ENCODE assay signal across 23 cellular contexts in the genomic region with DNA sequence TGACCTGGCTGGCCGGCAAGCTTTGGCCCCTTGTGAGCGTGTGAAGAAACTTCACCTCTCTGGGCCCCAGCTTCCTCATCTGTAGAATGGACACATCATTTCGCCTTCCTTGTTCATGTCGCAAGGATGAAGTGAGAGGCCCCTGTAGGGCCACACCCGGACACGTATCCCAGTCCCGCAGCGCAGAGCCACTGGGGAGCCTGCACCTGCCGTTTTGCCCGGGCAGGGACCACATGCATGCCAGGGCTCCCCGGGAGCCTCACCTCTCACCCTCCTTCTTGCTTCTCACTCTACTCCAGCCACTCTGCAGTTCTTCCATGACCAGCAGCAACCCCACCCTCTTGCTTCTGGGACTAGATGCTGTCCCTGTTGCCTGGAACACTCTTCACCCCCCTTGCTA.
DNase-seq lines count a peak whose midpoint lies in the region; ATAC-seq and TF ChIP-seq lines count a peak whose summit lies in the region.
"Had no signal": no experiment of that assay in that cellular context is flagged by ENCODE, and none has a peak within 500 bp of the region (broad histone marks: within the 10 kb centered on the region; RNA-seq: fewer than 3 reads in every experiment).

No MANE protein-coding gene starts in this region.

- no peaks in the 10 kb centered on the region for H4K20me1 ChIP-seq in H9 (ENCODE audit: control insufficient read depth, insufficient read depth, insufficient read length)

- H2AK5ac ChIP-seq in H9 (ENCODE audit: insufficient read length, low read length), result no peak overlapping the region

- no peak overlapping the region for H3K18ac ChIP-seq in H9 (ENCODE audit: insufficient read length, low read depth, low read length)

- H2AFZ ChIP-seq in H9 (ENCODE audit: low read length), result no peak overlapping the region
- H2AFZ ChIP-seq: GM23338 had no signal

- no peak overlapping the region for H2BK12ac ChIP-seq in H9 (ENCODE audit: insufficient read length, low read depth, low read length)

- H3K9ac ChIP-seq in H9 (ENCODE audit: extremely low read depth, insufficient read length, low read length), result no peak overlapping the region

- no peak overlapping the region for H2BK15ac ChIP-seq in H9 (ENCODE audit: low read depth, low read length)

- H3K27ac Mint-ChIP-seq in stimulated activated naive CD8-positive, alpha-beta T cell treated with anti-CD3 and anti-CD28 coated beads, Interleukin-15, amount 100 ng/mL, for 72 hours, result peak overlapping the region; percentile 24 to 51
- peak overlapping the region; percentile 64 for H3K27ac Mint-ChIP-seq in nephron progenitor cell
- H3K27ac Mint-ChIP-seq in activated CD8-positive, alpha-beta T cell treated with anti-CD3 and anti-CD28 coated beads for 36 hours, result no peak overlapping the region
- peak overlapping the region in 1 of 3 experiments; percentile 16; a peak in 1 of 7 replicates for H3K27ac Mint-ChIP-seq in H9
- H3K27ac Mint-ChIP-seq: CD4-positive, alpha-beta memory T cell; GM23338 had no signal

- H2BK120ac ChIP-seq in H9 (ENCODE audit: low read depth, low read length, poor library complexity, severe bottlenecking), result no peak overlapping the region

- POLR2A ChIA-PET in activated CD8-positive, alpha-beta T cell treated with anti-CD3 and anti-CD28 coated beads for 36 hours (lab: Charles Lee), result no interaction called here

- peaks cover 41% of the 10 kb centered on the region for H3K27me3 Mint-ChIP-seq in stimulated activated naive CD8-positive, alpha-beta T cell treated with anti-CD3 and anti-CD28 coated beads, Interleukin-15, amount 100 ng/mL, for 72 hours
- H3K27me3 Mint-ChIP-seq in nephron progenitor cell (ENCODE audit: low read depth, poor library complexity) (peaks cover 9% of the 10 kb centered on the region), H9 (ENCODE audit: low read depth) (peaks cover 1% of the 10 kb centered on the region; the same call in 1 of the 2 replicates)
- peaks cover 3% of the 10 kb centered on the region for H3K27me3 Mint-ChIP-seq in activated CD8-positive, alpha-beta T cell treated with anti-CD3 and anti-CD28 coated beads for 36 hours

- no peaks in the 10 kb centered on the region for H3K9me3 ChIP-seq in H9 (ENCODE audit: control insufficient read depth, low read depth, low read length)
- H3K9me3 ChIP-seq: Caco-2, MG63 had no signal

- H3K79me2 ChIP-seq in H9 (ENCODE audit: insufficient read depth, low read length), result no peaks in the 10 kb centered on the region

- H3K56ac ChIP-seq in H9 (ENCODE audit: insufficient read length, low read depth, low read length), result no peak overlapping the region

- H3K27ac ChIP-seq in H9 (ENCODE audit: insufficient read length, low read depth, low read length), result no peak overlapping the region

- no peak overlapping the region for H3K14ac ChIP-seq in H9 (ENCODE audit: insufficient read depth, low read length)

- H3K36me3 Mint-ChIP-seq in nephron progenitor cell (ENCODE audit: low read depth) (no peaks in the 10 kb centered on the region), H9 (ENCODE audit: insufficient read depth in 1 of 3, low read depth in 3 of 3) (no peaks in the 10 kb centered on the region)
- no peaks in the 10 kb centered on the region for H3K36me3 Mint-ChIP-seq in activated CD8-positive, alpha-beta T cell treated with anti-CD3 and anti-CD28 coated beads for 36 hours (ENCODE audit: low read depth)
- H3K36me3 Mint-ChIP-seq: CD4-positive, alpha-beta memory T cell had no signal

- H3K23me2 ChIP-seq in H9 (ENCODE audit: insufficient read length, low read depth, low read length, poor library complexity, severe bottlenecking), result no peaks in the 10 kb centered on the region

- no peak for TF ChIP-seq CTCF in nephron progenitor cell (IDR thresholded peaks at IDR 0.05)
- TF ChIP-seq CTCF in activated CD8-positive, alpha-beta T cell treated with anti-CD3 and anti-CD28 coated beads for 36 hours (IDR thresholded peaks at IDR 0.05), result no peak
- TF ChIP-seq CTCF in H9 (conservative IDR thresholded peaks at IDR 0.05), result no peak

- H4K91ac ChIP-seq in H9 (ENCODE audit: insufficient read length, low read depth, low read length), result no peak overlapping the region

- H3K4ac ChIP-seq in H9 (ENCODE audit: low read depth, low read length), result no peak overlapping the region

- no peak overlapping the region for H3K4me2 ChIP-seq in H9 (ENCODE audit: insufficient read depth, insufficient read length, low read length)
- H3K4me2 ChIP-seq: GM23338 had no signal

- DNase-seq in stimulated activated naive CD8-positive, alpha-beta T cell treated with anti-CD3 and anti-CD28 coated beads, Interleukin-15, amount 100 ng/mL, for 72 hours, result no peak
- DNase-seq in stimulated activated naive CD8-positive, alpha-beta T cell treated with anti-CD3 and anti-CD28 coated beads, Interleukin-15, Interleukin-2, amounts not matched to agents 100 U/mL and 50 U/mL, for 24 hours, result no peak
- DNase-seq in ecto neural progenitor cell (ENCODE audit: low spot score), result peak; percentile 23
- DNase-seq in nephron progenitor cell, result no peak
- no peak for DNase-seq in activated CD8-positive, alpha-beta T cell treated with anti-CD3 and anti-CD28 coated beads for 36 hours
- no peak for DNase-seq in SIG-M5 treated with dmso at 0.1 percent for 504 hours (lab: John Stamatoyannopoulos, UW; ENCODE audit: unreplicated experiment)
- no peak for DNase-seq in H9
- DNase-seq: C1 segment of cervical spinal cord; Caco-2; CD4-positive, alpha-beta memory T cell; DMS79 treated with DMSO at 0.1 percent for 48 hours; GF-D8; HCEC 1CT; KBM-7; MG63; NCI-H2029; NCI-H446 treated with DMSO at 0.1 percent for 48 hours; NCI-H526; NCI-H82; NK-92 treated with Interleukin-12 subunit alpha and Interleukin-12 subunit beta, amount 100 ng/mL, for 24 hours; PC-3; Right ventricle myocardium superior had no signal

- H3K4me1 Mint-ChIP-seq in stimulated activated naive CD8-positive, alpha-beta T cell treated with anti-CD3 and anti-CD28 coated beads, Interleukin-15, amount 100 ng/mL, for 72 hours, result peaks cover 15% of the 10 kb centered on the region
- peaks cover 9% of the 10 kb centered on the region for H3K4me1 Mint-ChIP-seq in nephron progenitor cell
- H3K4me1 Mint-ChIP-seq in activated CD8-positive, alpha-beta T cell treated with anti-CD3 and anti-CD28 coated beads for 36 hours (ENCODE audit: low read depth), result peaks cover 14% of the 10 kb centered on the region
- peaks cover 14 to 18% of the 10 kb centered on the region in 2 experiments for H3K4me1 Mint-ChIP-seq in H9

- no peaks in the 10 kb centered on the region for H3K4me1 ChIP-seq in H9 (ENCODE audit: insufficient read depth, low read length)
- H3K4me1 ChIP-seq: Caco-2 had no signal

- H2BK5ac ChIP-seq in H9 (ENCODE audit: insufficient read length, low read length), result no peak overlapping the region

- H4K8ac ChIP-seq in H9 (replicated peaks; ENCODE audit: insufficient read length, low read depth, low read length), result no peak overlapping the region

- CTCF ChIA-PET in activated CD8-positive, alpha-beta T cell treated with anti-CD3 and anti-CD28 coated beads for 36 hours (lab: Charles Lee), result no interaction called here

- H3K23ac ChIP-seq in H9 (ENCODE audit: insufficient read length, low read depth, low read length), result no peak overlapping the region

- H3K4me3 Mint-ChIP-seq in stimulated activated naive CD8-positive, alpha-beta T cell treated with anti-CD3 and anti-CD28 coated beads, Interleukin-15, amount 100 ng/mL, for 72 hours, result no peak overlapping the region
- H3K4me3 Mint-ChIP-seq in nephron progenitor cell, result no peak overlapping the region
- H3K4me3 Mint-ChIP-seq in activated CD8-positive, alpha-beta T cell treated with anti-CD3 and anti-CD28 coated beads for 36 hours, result no peak overlapping the region
- H3K4me3 Mint-ChIP-seq in H9, result no peak overlapping the region
- H3K4me3 Mint-ChIP-seq: CD4-positive, alpha-beta memory T cell; GM23338 had no signal

- no peaks in the 10 kb centered on the region for H3K79me1 ChIP-seq in H9 (ENCODE audit: insufficient read depth, low read depth, low read length, poor library complexity, severe bottlenecking)

- WGBS in H9 (ENCODE audit: extremely low coverage, insufficient read length, low lambda C conversion rate), result no CpG with 5 or more reads among the region's 11 CpGs

- no peak overlapping the region for H4K5ac ChIP-seq in H9 (ENCODE audit: insufficient read length, low read depth, low read length)

- intact Hi-C loops in activated CD8-positive, alpha-beta T cell treated with anti-CD3 and anti-CD28 coated beads for 36 hours (cut with micrococcal nuclease), result no loop called here

- H2BK20ac ChIP-seq in H9 (ENCODE audit: low read depth, low read length, poor library complexity, severe bottlenecking), result no peak overlapping the region

- no peaks in the 10 kb centered on the region for H3K9me3 Mint-ChIP-seq in stimulated activated naive CD8-positive, alpha-beta T cell treated with anti-CD3 and anti-CD28 coated beads, Interleukin-15, amount 100 ng/mL, for 72 hours
- H3K9me3 Mint-ChIP-seq in nephron progenitor cell, result no peaks in the 10 kb centered on the region
- no peaks in the 10 kb centered on the region for H3K9me3 Mint-ChIP-seq in activated CD8-positive, alpha-beta T cell treated with anti-CD3 and anti-CD28 coated beads for 36 hours
- H3K9me3 Mint-ChIP-seq in H9, result no peaks in the 10 kb centered on the region
- H3K9me3 Mint-ChIP-seq: CD4-positive, alpha-beta memory T cell; GM23338 had no signal

- no peaks in the 10 kb centered on the region for H3K27me3 ChIP-seq in H9 (ENCODE audit: insufficient read depth, low read length)
- H3K27me3 ChIP-seq: MG63 had no signal

- no peak for ATAC-seq in stimulated activated naive CD8-positive, alpha-beta T cell treated with anti-CD3 and anti-CD28 coated beads, Interleukin-15, amount 100 ng/mL, for 72 hours
- ATAC-seq in stimulated activated naive CD8-positive, alpha-beta T cell treated with anti-CD3 and anti-CD28 coated beads, Interleukin-15, Interleukin-2, amounts not matched to agents 100 U/mL and 50 U/mL, for 24 hours, result no peak
- ATAC-seq in activated CD8-positive, alpha-beta T cell treated with anti-CD3 and anti-CD28 coated beads for 36 hours, result no peak
- ATAC-seq: PC-3 had no signal

- H3T11ph ChIP-seq in H9 (ENCODE audit: low read length), result no peak overlapping the region
